ENCODE assay signal across 12 cellular contexts in the genomic region with DNA sequence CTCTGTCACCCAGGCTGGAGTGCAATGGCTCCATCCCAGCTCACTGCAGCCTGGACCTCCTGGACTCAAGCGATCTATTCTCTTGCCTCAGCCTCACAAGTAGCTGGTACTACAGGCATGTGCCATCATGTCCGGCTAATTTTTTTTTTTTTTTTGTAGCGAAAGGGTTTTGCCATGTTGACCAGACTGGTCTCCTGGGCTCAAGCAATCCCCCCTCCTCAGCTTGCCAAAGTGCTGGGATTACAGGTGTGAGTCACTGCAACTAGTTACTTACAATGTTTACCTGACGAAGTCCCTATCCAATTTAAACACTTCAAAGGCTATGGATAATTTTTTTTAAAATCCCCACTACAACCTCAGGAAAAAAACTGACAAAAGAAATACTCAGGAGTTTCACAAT. TPM values are rescaled to one million over a fixed set of nuclear protein-coding genes. Genes with fewer than 3 reads are reported as not detected.
A peak's percentile ranks its signal among the peaks of the same experiment; 100 is the strongest.
DNase-seq lines count a peak whose midpoint lies in the region; ATAC-seq, FAIRE-seq and TF ChIP-seq lines count a peak whose summit lies in the region.
"Had no signal": no experiment of that assay in that cellular context is flagged by ENCODE, and none has a peak within 500 bp of the region (broad histone marks: within the 10 kb centered on the region; RNA-seq: fewer than 3 reads in every experiment).

No MANE protein-coding gene starts in this region.

- no peaks in the 10 kb centered on the region for H3K27me3 Mint-ChIP-seq in nephron (ENCODE audit: low read depth)

- no peaks in the 10 kb centered on the region for H3K9me1 ChIP-seq in K562 (ENCODE audit: control insufficient read depth, insufficient read depth, low read length)

- no peaks in the 10 kb centered on the region for H3K27me3 ChIP-seq in GM06990 (replicated peaks; ENCODE audit: control insufficient read depth, insufficient read depth, low read length)
- no peaks in the 10 kb centered on the region for H3K27me3 ChIP-seq in KMS-11 (ENCODE audit: insufficient read depth, low read depth)
- H3K27me3 ChIP-seq in K562 (ENCODE audit: control insufficient read depth in 2 of 2, insufficient read depth in 2 of 2, low read length in 2 of 2): no peaks in the 10 kb centered on the region
- H3K27me3 ChIP-seq in body of pancreas: no peaks in the 10 kb centered on the region

- WGBS in K562 (ENCODE audit: insufficient coverage, low coverage, missing lambda C conversion rate): 73% methylated on average over 3 of the region's 4 CpGs
- 49 to 64% methylated on average over 4 of the region's 4 CpGs for WGBS in body of pancreas, 2 donors

- peaks cover 15% of the 10 kb centered on the region for H3K4me1 ChIP-seq in KMS-11 (ENCODE audit: low read depth, poor library complexity, severe bottlenecking)
- H3K4me1 ChIP-seq in K562 (replicated peaks in 1 of 2; ENCODE audit: control insufficient read depth in 2 of 2, insufficient read depth in 2 of 2, low read length in 2 of 2): peaks cover 0 to 9% of the 10 kb centered on the region in 2 experiments; a peak in 1 of 5 replicates
- peaks cover 10% of the 10 kb centered on the region for H3K4me1 ChIP-seq in mucosa of descending colon (ENCODE audit: low read depth)
- peaks cover 30% of the 10 kb centered on the region for H3K4me1 ChIP-seq in body of pancreas

- BruUV-seq in K562 (replicated peaks; lab: Mats Ljungman, UMichigan): no TSS peak

- H3K9me3 ChIP-seq in K562 (replicated peaks; ENCODE audit: control insufficient read depth, insufficient read depth, low read depth, low read length) (peaks cover 7% of the 10 kb centered on the region; the same call in 1 of the 2 replicates), mucosa of descending colon (no peaks in the 10 kb centered on the region), body of pancreas (no peaks in the 10 kb centered on the region)
- H3K9me3 ChIP-seq: thoracic aorta had no signal

- H2AFZ ChIP-seq in KMS-11 (ENCODE audit: low read depth): no peak overlapping the region
- H2AFZ ChIP-seq in K562 (ENCODE audit: low read depth, low read length): no peak overlapping the region

- H3K9me3 Mint-ChIP-seq in nephron: no peaks in the 10 kb centered on the region

- peaks cover 28% of the 10 kb centered on the region for H3K4me1 Mint-ChIP-seq in nephron

- H3K36me3 ChIP-seq in GM06990 (ENCODE audit: control insufficient read depth, insufficient read depth, low read length) (no peaks in the 10 kb centered on the region; the same call in 1 of the 2 replicates), KMS-11 (ENCODE audit: insufficient read depth) (0 out of 2 replicates have a peak, but pooled peaks cover 8% of the 10 kb centered on the region), K562 (ENCODE audit: control insufficient read depth, insufficient read depth, low read length) (peaks cover 49% of the 10 kb centered on the region), mucosa of descending colon (ENCODE audit: low read depth) (no peaks in the 10 kb centered on the region), body of pancreas (replicated peaks in 1 of 2; ENCODE audit: insufficient read depth in 1 of 2, low read depth in 2 of 2) (peaks cover 0 to 2% of the 10 kb centered on the region in 2 donors)
- H3K36me3 ChIP-seq: thoracic aorta had no signal

- TF ChIP-seq RAD21 in K562 (CRISPR knock-in tag; conservative IDR thresholded peaks at IDR 0.05 in 1 of 2, IDR thresholded peaks at IDR 0.05 in 1 of 2): no peak

- H3K36me3 Mint-ChIP-seq in nephron (ENCODE audit: low read depth): peaks cover 14% of the 10 kb centered on the region

- peak overlapping the region; percentile 99 for H3K4me3 Mint-ChIP-seq in nephron

- H3K79me2 ChIP-seq in KMS-11 (ENCODE audit: insufficient read depth, low read depth) (peaks cover 43% of the 10 kb centered on the region), K562 (ENCODE audit: control insufficient read depth, insufficient read depth, low read length) (peaks cover 48% of the 10 kb centered on the region)

- TF ChIP-seq CTCF in GM06990 (IDR thresholded peaks at IDR 0.05; ENCODE audit: insufficient read depth, low read length, poor library complexity, severe bottlenecking) (no peak), KMS-11 (conservative IDR thresholded peaks at IDR 0.05; ENCODE audit: low read depth, low read length) (no peak), K562 (IDR thresholded peaks at IDR 0.05 in 2 of 3, conservative IDR thresholded peaks at IDR 0.05 in 1 of 3; ENCODE audit: insufficient read depth in 2 of 3, low read depth in 1 of 3, low read length in 3 of 3) (no peak), nephron (IDR thresholded peaks at IDR 0.05; ENCODE audit: unreplicated experiment in 3 of 3) (no peak), mucosa of descending colon (IDR thresholded peaks at IDR 0.05) (no peak), body of pancreas (IDR thresholded peaks at IDR 0.05) (no peak)

- H3K4me3 ChIP-seq in GM06990 (replicated peaks; ENCODE audit: low read depth, low read length) (peak overlapping the region; percentile 94), KMS-11 (IDR thresholded peaks at IDR 0.05; ENCODE audit: insufficient read depth, low read depth, low read length) (no peak overlapping the region), K562 (peak overlapping the region; percentile 84; the same call in 1 of the 2 replicates), mucosa of descending colon (no peak overlapping the region), body of pancreas (no peak overlapping the region)

- no peak for TF ChIP-seq EP300 in K562 (IDR thresholded peaks at IDR 0.05; ENCODE audit: low read length)

- no peak overlapping the region for H3K27ac ChIP-seq in KMS-11
- no peak overlapping the region for H3K27ac ChIP-seq in K562 (ENCODE audit: extremely low read depth, low read depth, low read length)
- no peak overlapping the region for H3K27ac ChIP-seq in body of pancreas
- H3K27ac ChIP-seq: thoracic aorta had no signal

- no peak for DNase-seq in GM06990 (ENCODE audit: extremely low read depth, insufficient read length)
- DNase-seq in K562 (ENCODE audit: extremely low read depth in 1 of 4, low spot score in 3 of 4): no peak
- no peak for DNase-seq in mucosa of descending colon
- DNase-seq in body of pancreas: no peak
- DNase-seq in NCI-H345 treated with DMSO at 0.1 percent for 48 hours (lab: John Stamatoyannopoulos, UW; ENCODE audit: unreplicated experiment): no peak
- no peak for DNase-seq in GDM1 (lab: John Stamatoyannopoulos, UW)
- DNase-seq: occipital lobe; SIG-M5; stimulated activated CD4-positive, alpha-beta T cell treated with anti-CD3 and anti-CD28 coated beads, Interleukin-2, amount 100 ng/mL, for 48 hours had no signal

- no peak for FAIRE-seq in K562 (lab: Jason Lieb, UNC)

- H3K27ac Mint-ChIP-seq in nephron: no peak overlapping the region

- TF ChIP-seq POLR2A in K562 (conservative IDR thresholded peaks at IDR 0.05) (no peak), body of pancreas (IDR thresholded peaks at IDR 0.05) (no peak)

- CTCF ChIA-PET in K562 (lab: Yijun Ruan, JAX; ENCODE audit: low intra/inter-chr PET ratio): no interaction called here

- 0 out of 2 replicates have a peak, but pooled peaks cover 3% of the 10 kb centered on the region for H4K20me1 ChIP-seq in KMS-11 (ENCODE audit: insufficient read depth)
- no peaks in the 10 kb centered on the region for H4K20me1 ChIP-seq in K562 (replicated peaks; ENCODE audit: control insufficient read depth, insufficient read depth, low read length)

- H3K9ac ChIP-seq in KMS-11 (no peak overlapping the region), K562 (ENCODE audit: insufficient read depth in 1 of 2, low read depth in 2 of 2, low read length in 2 of 2) (peak overlapping the region in 1 of 2 experiments; percentile 90; a peak in 1 of 4 replicates)

- ATAC-seq in K562 (no peak), mucosa of descending colon (no peak), body of pancreas (no peak)

- in situ Hi-C loops in K562 (cut with MboI): loop anchor here (5.0 kb wide), 1 partner anchor 523 kb away; a partner anchor contains a TSS

- intact Hi-C loops in K562 (cut with micrococcal nuclease): loop anchor here (10.0 kb wide), 1 partner anchor 1265 kb away; no protein-coding TSS in a partner anchor
- intact Hi-C loops in mucosa of descending colon (cut with DNase I, micrococcal nuclease): loop anchor here in 1 of 2 donors (10.0 kb wide), 1 partner anchor 115 kb away; a partner anchor contains a TSS
- intact Hi-C loops in body of pancreas (cut with DNase I): no loop called here

- peak overlapping the region; percentile 63 for H3K4me2 ChIP-seq in KMS-11
- H3K4me2 ChIP-seq in K562 (ENCODE audit: insufficient read depth, low read length): no peak overlapping the region; the same call in 1 of the 2 replicates

- POLR2A ChIA-PET in K562 (lab: Yijun Ruan, JAX): no interaction called here

RNA-seq across cellular contexts. Expression of a gene that starts 1.8 kb away (rescaled TPM):
- total RNA-seq in K562 (2011; cell fraction: chromatin; rRNA removed; ENCODE audit: low replicate concordance): 24.4 and 92.6 TPM in 2 replicates
- total RNA-seq in K562 (2011; cell fraction: nucleolus; rRNA removed): 10.7 and 11.7 TPM in 2 replicates
- total RNA-seq in K562 (2011; cell fraction: nucleoplasm; rRNA removed): 25.4 and 28.2 TPM in 2 replicates
- total RNA-seq in K562 (2014; rRNA removed): 32.8 and 42.6 TPM in 2 replicates
- total RNA-seq in K562 (2014; rRNA removed; fragmentation: Illumina TruSeq; extraction: Trizol): 102 and 131 TPM in 2 replicates
- 84.6 and 91.0 TPM in 2 replicates for total RNA-seq in K562 (2015; rRNA removed; fragmentation: Illumina TruSeq; extraction: Trizol)
- total RNA-seq in K562 (2021): 61.0 and 67.6 TPM in 2 replicates
- polyA plus RNA-seq in K562 (2011; rRNA removed): 43.8 and 60.7 TPM in 2 replicates
- polyA plus RNA-seq in K562 (2011; cell fraction: cytosol; rRNA removed): 3.3 and 9.8 TPM in 2 replicates
- 15.2 and 33.1 TPM in 2 replicates for polyA plus RNA-seq in K562 (2011; cell fraction: nucleus; rRNA removed)
- polyA plus RNA-seq in K562 (2012): 26.8 and 39.2 TPM in 2 replicates
- polyA plus RNA-seq in K562 (2014; fragmentation: Illumina TruSeq; extraction: Trizol): 53.8 and 56.5 TPM in 2 replicates
- 10 to 100 TPM; 49.9 to 68.5 TPM for polyA plus RNA-seq in K562 (2014; fragmentation: Nextera tagmentation; extraction: Ambion mirVana)
- polyA plus RNA-seq in K562 (2014; rRNA removed): 46.1 and 69.0 TPM in 2 replicates
- 77.0 and 102 TPM in 2 replicates for polyA minus RNA-seq in K562 (2011; rRNA and poly(A)+ RNA removed)
- polyA minus RNA-seq in K562 (2011; cell fraction: cytosol; rRNA and poly(A)+ RNA removed): 11.3 and 14.9 TPM in 2 replicates
- polyA minus RNA-seq in K562 (2011; cell fraction: nucleus; rRNA and poly(A)+ RNA removed): 37.3 and 97.9 TPM in 2 replicates
- 10 to 100 TPM; 34.1 to 48.5 (median 34.8) TPM for total RNA-seq in mucosa of descending colon
- 10 to 100 TPM in 1 of 2 donors, 1 to 10 TPM in 1; 9.3 to 33.9 TPM for total RNA-seq in body of pancreas

RNA-seq across cellular contexts. Expression of a gene that starts 29.1 kb away (rescaled TPM):
- total RNA-seq in K562 (2011; cell fraction: chromatin; rRNA removed; ENCODE audit: low replicate concordance): 0.23 and 0.39 TPM in 2 replicates
- 0.33 TPM in 1 of 2 replicates, not detected in the other for total RNA-seq in K562 (2011; cell fraction: nucleolus; rRNA removed)
- 0.15 and 0.37 TPM in 2 replicates for total RNA-seq in K562 (2011; cell fraction: nucleoplasm; rRNA removed)
- total RNA-seq in K562 (2014; rRNA removed) (0.29 and 0.45 TPM in 2 replicates), K562 (2014; rRNA removed; fragmentation: Illumina TruSeq; extraction: Trizol) (0.69 and 1.0 TPM in 2 replicates), K562 (2015; rRNA removed; fragmentation: Illumina TruSeq; extraction: Trizol) (1.2 and 2.3 TPM in 2 replicates), K562 (2021) (0.98 and 1.2 TPM in 2 replicates), mucosa of descending colon (10 to 100 TPM in 2 of 3 donors, 1 to 10 TPM in 1; 3.8 to 20.1 (median 10.1) TPM), body of pancreas (1 to 10 TPM; 5.4 to 6.3 TPM)
- polyA plus RNA-seq in K562 (2011; rRNA removed) (0.19 and 0.26 TPM in 2 replicates), K562 (2014; fragmentation: Illumina TruSeq; extraction: Trizol) (0.69 and 1.2 TPM in 2 replicates), K562 (2014; fragmentation: Nextera tagmentation; extraction: Ambion mirVana) (1 to 10 TPM; 2.0 to 2.1 TPM), K562 (2014; rRNA removed) (0.34 and 0.39 TPM in 2 replicates)
- 0.03 and 0.04 TPM in 2 replicates for polyA plus RNA-seq in K562 (2011; cell fraction: cytosol; rRNA removed)
- 0.27 and 0.28 TPM in 2 replicates for polyA plus RNA-seq in K562 (2011; cell fraction: nucleus; rRNA removed)
- polyA plus RNA-seq in K562 (2012): 1.3 and 5.9 TPM in 2 replicates
- polyA minus RNA-seq in K562 (2011; rRNA and poly(A)+ RNA removed): 0.06 and 0.18 TPM in 2 replicates
- not detected in 2 replicates for polyA minus RNA-seq in K562 (2011; cell fraction: cytosol; rRNA and poly(A)+ RNA removed)
- 0.22 and 0.27 TPM in 2 replicates for polyA minus RNA-seq in K562 (2011; cell fraction: nucleus; rRNA and poly(A)+ RNA removed)

Comparison
In these comparisons a context has a peak if more than half of its experiments do, and no peak if none do; other contexts are left out.
1. H3K4me3 ChIP-seq: peak in GM06990 (single experiment) and K562 (single experiment); none in KMS-11 (single experiment), mucosa of descending colon (single experiment) and body of pancreas (0 of 2).